13 cellular contexts compared by ENCODE assay signal in genomic region chrX:48480583-48480982, GRCh38.
"Had no signal": no experiment of that assay in that cellular context is flagged by ENCODE, and none has a peak within 500 bp of the region (broad histone marks: within the 10 kb centered on the region; RNA-seq: fewer than 3 reads in every experiment).

No MANE protein-coding gene starts in this region.

- H3K27ac ChIP-seq: ascending aorta, esophagus squamous epithelium, left lung, right atrium auricular region, SK-N-MC had no signal

- H3K27ac Mint-ChIP-seq: nephron had no signal

- ATAC-seq: activated CD4-positive, CD25-positive, alpha-beta regulatory T cell treated with anti-CD3 and anti-CD28 coated beads, Interleukin-2, amount 50 U/mL, for 24 hours; left lung had no signal

- H3K27me3 ChIP-seq: ascending aorta, esophagus squamous epithelium, left lung, right atrium auricular region had no signal

- H3K4me1 ChIP-seq: ascending aorta, left lung, right atrium auricular region had no signal

- H3K4me3 ChIP-seq: ascending aorta, esophagus squamous epithelium, left lung, right atrium auricular region, SK-N-MC had no signal

- H3K4me3 Mint-ChIP-seq: nephron had no signal

- DNase-seq: activated CD4-positive, alpha-beta T cell treated with anti-CD3 and anti-CD28 coated beads, Interleukin-2, amount 50 U/mL, for 4 hours; activated CD8-positive, alpha-beta memory T cell treated with anti-CD3 and anti-CD28 coated beads, Interleukin-2, amount 50 U/mL, for 4 hours; esophagus squamous epithelium; hippocampal formation; kidney; left lung; Right ventricle myocardium superior; T1000 had no signal

- H3K9me3 ChIP-seq: ascending aorta, esophagus squamous epithelium, left lung had no signal
